In genomic region chr2:100879296-100879695, GRCh38 we compare ENCODE assay signal across 26 cellular contexts. TPM values are rescaled to one million over a fixed set of nuclear protein-coding genes. Genes with fewer than 3 reads are reported as not detected.
"Had no signal": no experiment of that assay in that cellular context is flagged by ENCODE, and none has a peak within 500 bp of the region (broad histone marks: within the 10 kb centered on the region; RNA-seq: fewer than 3 reads in every experiment).

No MANE protein-coding gene starts in this region.

- H3K27me3 ChIP-seq: body of pancreas, cardiac muscle cell, esophagus squamous epithelium, right lobe of liver, tibial nerve had no signal

- DNase-seq: activated CD4-positive, alpha-beta T cell treated with anti-CD3 and anti-CD28 coated beads for 48 hours; activated CD4-positive, alpha-beta T cell treated with anti-CD3 and anti-CD28 coated beads, Interleukin-2, amount 50 U/mL, for 48 hours; activated CD8-positive, alpha-beta memory T cell treated with anti-CD3 and anti-CD28 coated beads for 24 hours; activated effector memory CD4-positive, alpha-beta T cell treated with Interleukin-2 at 50 U/mL for 16 hours; activated naive CD4-positive, alpha-beta T cell treated with Interleukin-2 at 50 U/mL for 16 hours; anterior cingulate cortex; body of pancreas; cortex of kidney; esophagus squamous epithelium; foreskin melanocyte; kidney glomerular epithelial cell; mesendoderm; natural killer cell; stimulated activated CD4-positive, alpha-beta T cell treated with anti-CD3 and anti-CD28 coated beads, Interleukin-12 subunit alpha, Interleukin-12 subunit beta, amount 100 ng/mL, for 4 hours; stimulated activated CD4-positive, alpha-beta T cell treated with anti-CD3 and anti-CD28 coated beads, Interleukin-4, amount 100 ng/mL, for 1 hour; stimulated activated naive CD8-positive, alpha-beta T cell treated with anti-CD3 and anti-CD28 coated beads, Interleukin-15, Interleukin-2, amounts not matched to agents 100 U/mL and 50 U/mL, for 24 hours; substantia nigra; T-helper 1 cell had no signal

- ATAC-seq: activated CD4-positive, CD25-positive, alpha-beta regulatory T cell treated with anti-CD3 and anti-CD28 coated beads, Interleukin-2, amount 50 U/mL, for 24 hours; body of pancreas; left lobe of liver; natural killer cell; right lobe of liver; stimulated activated naive CD8-positive, alpha-beta T cell treated with anti-CD3 and anti-CD28 coated beads, Interleukin-15, Interleukin-2, amounts not matched to agents 100 U/mL and 50 U/mL, for 24 hours had no signal

- H3K27ac ChIP-seq: cardiac muscle cell, epithelial cell of prostate, esophagus squamous epithelium, right lobe of liver, tibial nerve, VCaP had no signal

- H3K9me3 ChIP-seq: body of pancreas, esophagus squamous epithelium, right lobe of liver, tibial nerve had no signal

- H3K4me3 ChIP-seq: body of pancreas, cardiac muscle cell, esophagus squamous epithelium, lung, right lobe of liver, tibial nerve had no signal

- H3K36me3 ChIP-seq: cardiac muscle cell, esophagus squamous epithelium, right lobe of liver, tibial nerve had no signal

RNA-seq across cellular contexts. Expression of gene NPAS2, which starts 59.4 kb away (rescaled TPM):
- total RNA-seq: natural killer cell had no signal
